1 cellular context compared by ENCODE assay signal in genomic region chr3:20340324-20340928, GRCh38.
A peak's percentile ranks its signal among the peaks of the same experiment; 100 is the strongest.
TF ChIP-seq lines count a peak whose summit lies in the region.

No MANE protein-coding gene starts in this region.

TF ChIP-seq in GM12878, 131 proteins besides CTCF, POLR2A, EP300 and RAD21 (continued from another document):
- TF ChIP-seq HSF1 (IDR thresholded peaks at IDR 0.05; ENCODE audit: low read depth, low read length) (no peak), YY1 (IDR thresholded peaks at IDR 0.05; ENCODE audit: low read depth, low read length) (peak; percentile 45; the same call in 1 of the 2 replicates), RBBP5 (conservative IDR thresholded peaks at IDR 0.05) (no peak), NR2C1 (IDR thresholded peaks at IDR 0.05) (no peak), SMC3 (IDR thresholded peaks at IDR 0.05; ENCODE audit: borderline replicate concordance, low read length) (peak; percentile 74; the same call in 1 of the 2 replicates), NFXL1 (IDR thresholded peaks at IDR 0.05; ENCODE audit: borderline replicate concordance) (no peak), E4F1 (IDR thresholded peaks at IDR 0.05; ENCODE audit: borderline replicate concordance, partially characterized antibody) (no peak)
